ENCODE assay signal across 8 cellular contexts in genomic region chr15:90219421-90220141, GRCh38. TPM values are rescaled to one million over a fixed set of nuclear protein-coding genes. Genes with fewer than 3 reads are reported as not detected.
DNase-seq lines count a peak whose midpoint lies in the region; ATAC-seq and TF ChIP-seq lines count a peak whose summit lies in the region.

No MANE protein-coding gene starts in this region.

- POLR2A ChIA-PET in activated CD4-positive, alpha-beta T cell treated with anti-CD3 and anti-CD28 coated beads for 36 hours (lab: Charles Lee), result no interaction called here

- peak; percentile 72 for TF ChIP-seq CTCF in upper lobe of right lung (IDR thresholded peaks at IDR 0.05)

- H3K27me3 Mint-ChIP-seq in IgD-negative memory B cell (no peaks in the 10 kb centered on the region), naive B cell (no peaks in the 10 kb centered on the region)
- H3K27me3 Mint-ChIP-seq in activated CD4-positive, alpha-beta T cell treated with anti-CD3 and anti-CD28 coated beads for 36 hours, result no peaks in the 10 kb centered on the region

- H3K36me3 ChIP-seq in upper lobe of right lung, result peaks cover 29% of the 10 kb centered on the region

- H3K36me3 Mint-ChIP-seq in IgD-negative memory B cell, result peaks cover 20% of the 10 kb centered on the region
- peaks cover 3% of the 10 kb centered on the region for H3K36me3 Mint-ChIP-seq in activated CD4-positive, alpha-beta T cell treated with anti-CD3 and anti-CD28 coated beads for 36 hours (ENCODE audit: low read depth)
- peaks cover 11 to 24% of the 10 kb centered on the region in 2 donors for H3K36me3 Mint-ChIP-seq in naive B cell

- no peak overlapping the region for H3K27ac ChIP-seq in upper lobe of right lung

- H3K4me3 Mint-ChIP-seq in IgD-negative memory B cell (peak overlapping the region in 2 of 4 donors; percentile 37 to 74), naive B cell (peak overlapping the region in 6 of 8 donors; percentile 34 to 79 (median 46))
- no peak overlapping the region for H3K4me3 Mint-ChIP-seq in activated CD4-positive, alpha-beta T cell treated with anti-CD3 and anti-CD28 coated beads for 36 hours

- DNase-seq in COLO668 (lab: John Stamatoyannopoulos, UW; ENCODE audit: unreplicated experiment) (peak; percentile 47), naive B cell (peak; percentile 69), upper lobe of right lung (no peak), mesenteric fat pad (ENCODE audit: low spot score) (no peak)
- DNase-seq in activated CD4-positive, alpha-beta T cell treated with anti-CD3 and anti-CD28 coated beads for 36 hours, result peak; percentile 76
- peak; percentile 42 for DNase-seq in effector CD4-positive, alpha-beta T cell

- no peak overlapping the region for H3K4me3 ChIP-seq in upper lobe of right lung

- peak; percentile 82 for ATAC-seq in activated CD4-positive, alpha-beta T cell treated with anti-CD3 and anti-CD28 coated beads for 36 hours
- ATAC-seq in naive B cell (ENCODE audit: low read depth in 2 of 2) (peak; percentile 48 to 72), upper lobe of right lung (peak; percentile 72), HG02623 (IDR thresholded peaks at IDR 0.05; ENCODE audit: unreplicated experiment) (no peak)

- intact Hi-C loops in activated CD4-positive, alpha-beta T cell treated with anti-CD3 and anti-CD28 coated beads for 36 hours (cut with DNase I, micrococcal nuclease), result loop anchor here in 1 of 2 experiments (1.0 kb wide), 2 partner anchors 67 to 76 kb away; no protein-coding TSS in a partner anchor
- intact Hi-C loops in upper lobe of right lung (cut with DNase I), result no loop called here

- peaks cover 26 to 44% (median 42%) of the 10 kb centered on the region in 3 donors for H3K4me1 Mint-ChIP-seq in IgD-negative memory B cell
- H3K4me1 Mint-ChIP-seq in activated CD4-positive, alpha-beta T cell treated with anti-CD3 and anti-CD28 coated beads for 36 hours, result peaks cover 2% of the 10 kb centered on the region
- peaks cover 48 to 67% (median 59%) of the 10 kb centered on the region in 3 donors for H3K4me1 Mint-ChIP-seq in naive B cell

- peak overlapping the region in 2 of 3 donors; percentile 23 to 28 for H3K27ac Mint-ChIP-seq in IgD-negative memory B cell
- no peak overlapping the region for H3K27ac Mint-ChIP-seq in activated CD4-positive, alpha-beta T cell treated with anti-CD3 and anti-CD28 coated beads for 36 hours
- peak overlapping the region; percentile 43 to 96 (median 90) for H3K27ac Mint-ChIP-seq in naive B cell

- no peaks in the 10 kb centered on the region for H3K9me3 ChIP-seq in upper lobe of right lung

- CTCF ChIA-PET in activated CD4-positive, alpha-beta T cell treated with anti-CD3 and anti-CD28 coated beads for 36 hours (lab: Charles Lee), result interaction anchor here (0.6 to 1.6 kb wide), 11 partner anchors 11 to 80 kb away, joined by 3 to 6 read pairs (median 4); no protein-coding TSS in a partner anchor

- H3K9me3 Mint-ChIP-seq in IgD-negative memory B cell, result no peaks in the 10 kb centered on the region
- H3K9me3 Mint-ChIP-seq in activated CD4-positive, alpha-beta T cell treated with anti-CD3 and anti-CD28 coated beads for 36 hours (ENCODE audit: low read depth), result no peaks in the 10 kb centered on the region
- H3K9me3 Mint-ChIP-seq in naive B cell, result no peaks in the 10 kb centered on the region

- H3K4me1 ChIP-seq in upper lobe of right lung, result peaks cover 4% of the 10 kb centered on the region

- H3K27me3 ChIP-seq in upper lobe of right lung, result no peaks in the 10 kb centered on the region

RNA-seq across cellular contexts. Expression of gene CIB1, which starts 14.2 kb away (rescaled TPM):
- polyA plus RNA-seq in IgD-negative memory B cell (304 TPM), naive B cell (ENCODE audit: low read depth in 6 of 6) (100 to 1,000 TPM; 204 to 259 (median 235) TPM)
- total RNA-seq in activated CD4-positive, alpha-beta T cell treated with anti-CD3 and anti-CD28 coated beads for 36 hours, result 100 to 1,000 TPM; 135 to 140 TPM
- total RNA-seq in upper lobe of right lung (62.8 TPM), mesenteric fat pad (58.0 TPM)

RNA-seq across cellular contexts. Expression of gene GDPGP1, which starts 14.4 kb away (rescaled TPM):
- polyA plus RNA-seq in IgD-negative memory B cell, result 1.3 TPM
- total RNA-seq in activated CD4-positive, alpha-beta T cell treated with anti-CD3 and anti-CD28 coated beads for 36 hours, result 1 to 10 TPM; 5.6 to 6.6 TPM
- 1 to 10 TPM in 4 of 6 donors, under 1 TPM in 2; 0.70 to 2.1 (median 1.3) TPM for polyA plus RNA-seq in naive B cell (ENCODE audit: low read depth in 6 of 6)
- 11.2 TPM for total RNA-seq in upper lobe of right lung
- 8.1 TPM for total RNA-seq in mesenteric fat pad

RNA-seq across cellular contexts. Expression of gene SEMA4B, which starts 18.5 kb away (rescaled TPM):
- polyA plus RNA-seq in IgD-negative memory B cell, result 191 TPM
- 10 to 100 TPM; 12.5 to 15.8 TPM for total RNA-seq in activated CD4-positive, alpha-beta T cell treated with anti-CD3 and anti-CD28 coated beads for 36 hours
- 100 to 1,000 TPM in 4 of 6 donors, 10 to 100 TPM in 2; 96.8 to 172 (median 103) TPM for polyA plus RNA-seq in naive B cell (ENCODE audit: low read depth in 6 of 6)
- total RNA-seq in upper lobe of right lung, result 48.7 TPM
- total RNA-seq in mesenteric fat pad, result 15.8 TPM

RNA-seq across cellular contexts. Expression of gene TTLL13, which starts 29.8 kb away (rescaled TPM):
- polyA plus RNA-seq in IgD-negative memory B cell (0.08 TPM), naive B cell (ENCODE audit: low read depth in 6 of 6) (1 to 10 TPM in 1 of 6 donors, under 1 TPM in 3, not detected in 2; 0.11 to 1.4 (median 0.34) TPM)
- under 1 TPM; 0.39 to 0.46 TPM for total RNA-seq in activated CD4-positive, alpha-beta T cell treated with anti-CD3 and anti-CD28 coated beads for 36 hours
- total RNA-seq in upper lobe of right lung (not detected), mesenteric fat pad (not detected)

RNA-seq across cellular contexts. Expression of gene NGRN, which starts 45.9 kb away (rescaled TPM):
- polyA plus RNA-seq in IgD-negative memory B cell (63.4 TPM), naive B cell (ENCODE audit: low read depth in 6 of 6) (10 to 100 TPM; 33.6 to 80.2 (median 54.1) TPM)
- total RNA-seq in activated CD4-positive, alpha-beta T cell treated with anti-CD3 and anti-CD28 coated beads for 36 hours, result 10 to 100 TPM; 22.0 to 23.9 TPM
- total RNA-seq in upper lobe of right lung (75.0 TPM), mesenteric fat pad (77.8 TPM)

Comparison
In these comparisons a context has a peak if more than half of its experiments do, and no peak if none do; other contexts are left out.
1. DNase-seq: peak in COLO668 (single experiment), activated CD4-positive, alpha-beta T cell treated with anti-CD3 and anti-CD28 coated beads for 36 hours (single experiment), effector CD4-positive, alpha-beta T cell (single experiment) and naive B cell (single experiment); none in upper lobe of right lung (single experiment) and mesenteric fat pad (single experiment).